ENCODE assay signal across 9 cellular contexts in the genomic region with DNA sequence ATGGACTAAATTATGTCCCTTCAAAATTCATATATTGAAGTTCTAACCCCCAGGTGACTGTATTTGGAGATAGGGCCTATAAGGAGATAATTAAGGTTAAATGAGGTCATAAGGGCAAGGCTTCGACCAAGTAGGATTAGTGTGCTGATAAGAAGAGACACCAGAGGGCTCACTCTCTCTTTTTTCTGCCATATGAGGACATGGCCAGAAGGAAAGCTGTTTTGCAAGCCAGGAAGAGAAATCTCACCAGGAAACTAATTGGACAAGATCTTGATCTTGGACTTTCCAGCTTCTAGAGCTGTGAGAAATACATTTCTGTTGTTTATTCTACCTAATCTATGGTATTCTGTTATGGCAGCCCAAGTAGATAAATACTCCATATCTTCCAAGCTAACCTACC.
DNase-seq lines count a peak whose midpoint lies in the region; FAIRE-seq and TF ChIP-seq lines count a peak whose summit lies in the region.
"Had no signal": no experiment of that assay in that cellular context is flagged by ENCODE, and none has a peak within 500 bp of the region (broad histone marks: within the 10 kb centered on the region; RNA-seq: fewer than 3 reads in every experiment).

No MANE protein-coding gene starts in this region.

- WGBS in testis, 2 donors: 34 to 48% methylated on average over 1 of the region's 1 CpG

- no peak for TF ChIP-seq CTCF in testis (IDR thresholded peaks at IDR 0.05)

- no peak overlapping the region for H3K4me3 ChIP-seq in testis

- H3K9me3 ChIP-seq in testis: no peaks in the 10 kb centered on the region

- H3K4me1 ChIP-seq in testis: no peaks in the 10 kb centered on the region

- DNase-seq in AG08395 (ENCODE audit: low spot score): peak; percentile 12
- DNase-seq in HCEC 1CT: peak; percentile 47
- DNase-seq in NCI-H82 treated with DMSO at 0.1 percent for 48 hours (lab: John Stamatoyannopoulos, UW; ENCODE audit: unreplicated experiment): peak; percentile 57
- peak; percentile 59 for DNase-seq in foreskin melanocyte
- no peak for DNase-seq in urothelium cell line (ENCODE audit: low spot score)
- DNase-seq in activated CD4-positive, alpha-beta T cell treated with anti-CD3 and anti-CD28 coated beads for 48 hours: no peak
- no peak for DNase-seq in testis
- DNase-seq in central memory CD4-positive, alpha-beta T cell: no peak

- FAIRE-seq in urothelium cell line (lab: Jason Lieb, UNC): no peak
- FAIRE-seq: GM18507 had no signal

- no peaks in the 10 kb centered on the region for H3K36me3 ChIP-seq in testis (ENCODE audit: low read depth, missing control alignments)

- H3K27ac ChIP-seq in testis: no peak overlapping the region

- TF ChIP-seq POLR2A in testis (IDR thresholded peaks at IDR 0.05): no peak

- intact Hi-C loops in testis (cut with DNase I; ENCODE audit: low total_unique reads): no loop called here

- no peaks in the 10 kb centered on the region for H3K27me3 ChIP-seq in testis

Comparison
In these comparisons a context has a peak if more than half of its experiments do, and no peak if none do; other contexts are left out.
1. DNase-seq: peak in AG08395 (single experiment), HCEC 1CT (single experiment), NCI-H82 treated with DMSO at 0.1 percent for 48 hours (single experiment) and foreskin melanocyte (single experiment); none in urothelium cell line (single experiment), activated CD4-positive, alpha-beta T cell treated with anti-CD3 and anti-CD28 coated beads for 48 hours (single experiment), testis (single experiment) and central memory CD4-positive, alpha-beta T cell (single experiment).